In the genomic region with DNA sequence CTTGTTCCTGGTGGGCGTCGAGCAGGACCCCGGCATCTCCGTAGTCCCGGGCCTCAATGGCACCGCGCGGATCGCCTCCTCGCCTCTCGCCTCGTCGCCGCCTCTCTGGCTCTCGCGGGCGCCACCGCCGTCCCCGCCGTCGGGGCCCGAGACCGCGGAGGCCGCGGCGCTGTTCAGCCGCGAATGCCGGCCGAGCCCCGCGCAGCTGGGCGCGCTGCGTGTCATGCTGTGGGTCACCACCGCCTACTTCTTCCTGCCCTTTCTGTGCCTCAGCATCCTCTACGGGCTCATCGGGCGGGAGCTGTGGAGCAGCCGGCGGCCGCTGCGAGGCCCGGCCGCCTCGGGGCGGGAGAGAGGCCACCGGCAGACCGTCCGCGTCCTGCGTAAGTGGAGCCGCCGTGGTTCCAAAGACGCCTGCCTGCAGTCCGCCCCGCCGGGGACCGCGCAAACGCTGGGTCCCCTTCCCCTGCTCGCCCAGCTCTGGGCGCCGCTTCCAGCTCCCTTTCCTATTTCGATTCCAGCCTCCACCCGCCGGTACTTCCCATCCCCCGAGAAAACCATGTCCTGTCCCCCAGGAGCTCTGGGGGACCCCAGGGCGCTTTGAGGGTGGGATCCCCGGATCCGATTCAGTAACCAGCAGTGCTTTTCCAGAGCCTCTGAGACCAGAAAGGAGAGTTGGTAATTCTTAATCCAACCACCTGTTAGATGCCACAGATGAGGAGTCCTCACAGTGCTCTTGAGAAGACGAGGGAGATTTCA, we compare ENCODE assay signal across 9 cellular contexts. TPM values are rescaled to one million over a fixed set of nuclear protein-coding genes. Genes with fewer than 3 reads are reported as not detected.
A peak's percentile ranks its signal among the peaks of the same experiment; 100 is the strongest.
DNase-seq lines count a peak whose midpoint lies in the region; ATAC-seq and TF ChIP-seq lines count a peak whose summit lies in the region.
"Had no signal": no experiment of that assay in that cellular context is flagged by ENCODE, and none has a peak within 500 bp of the region (broad histone marks: within the 10 kb centered on the region; RNA-seq: fewer than 3 reads in every experiment).

No MANE protein-coding gene starts in this region.

- H3K27ac Mint-ChIP-seq in CD14-positive monocyte (no peak overlapping the region), neural crest cell (ENCODE audit: unreplicated experiment) (no peak overlapping the region)

- peaks cover 35 to 49% (median 40%) of the 10 kb centered on the region in 3 donors for H3K27me3 Mint-ChIP-seq in CD14-positive monocyte (ENCODE audit: low read depth in 3 of 3)
- peaks cover 86% of the 10 kb centered on the region for H3K27me3 Mint-ChIP-seq in neural crest cell (ENCODE audit: low read depth)

- H3K4me3 Mint-ChIP-seq in CD14-positive monocyte (peak overlapping the region; percentile 74 to 85), neural crest cell (peak overlapping the region; percentile 21)

- H3K9me3 ChIP-seq in HUES48 (ENCODE audit: control insufficient read depth, insufficient read depth, low read length), result no peaks in the 10 kb centered on the region
- no peaks in the 10 kb centered on the region for H3K9me3 ChIP-seq in duodenal mucosa (ENCODE audit: control insufficient read depth in 1 of 2, low read length in 2 of 2)

- ATAC-seq in sciatic nerve (no peak), HG02571 (IDR thresholded peaks at IDR 0.05; ENCODE audit: unreplicated experiment) (no peak)

- H3K9me3 Mint-ChIP-seq in CD14-positive monocyte (peaks cover 0 to 25% (median 13%) of the 10 kb centered on the region in 7 donors), neural crest cell (no peaks in the 10 kb centered on the region)

- H3K27ac ChIP-seq in HUES48 (ENCODE audit: low read depth, low read length), result no peak overlapping the region
- no peak overlapping the region for H3K27ac ChIP-seq in duodenal mucosa (ENCODE audit: low read depth, low read length)

- H3K27me3 ChIP-seq in HUES48 (ENCODE audit: control insufficient read depth, insufficient read depth, low read length) (peaks cover 96% of the 10 kb centered on the region), duodenal mucosa (ENCODE audit: control insufficient read depth in 1 of 2, insufficient read depth in 2 of 2, low read length in 2 of 2) (peaks cover 51 to 52% of the 10 kb centered on the region in 2 donors)

- H3K4me1 Mint-ChIP-seq in CD14-positive monocyte (peaks cover 43% of the 10 kb centered on the region), neural crest cell (peaks cover 19% of the 10 kb centered on the region)

- H3K36me3 ChIP-seq in HUES48 (ENCODE audit: control insufficient read depth, insufficient read depth, low read length) (no peaks in the 10 kb centered on the region), duodenal mucosa (ENCODE audit: control insufficient read depth in 1 of 2, insufficient read depth in 2 of 2, low read length in 2 of 2) (no peaks in the 10 kb centered on the region)

- H3K9ac ChIP-seq in HUES48 (ENCODE audit: low read depth, low read length) (no peak overlapping the region), duodenal mucosa (ENCODE audit: low read depth in 1 of 2, low read length in 2 of 2) (no peak overlapping the region)

- H3K36me3 Mint-ChIP-seq in CD14-positive monocyte (peaks cover 15 to 17% of the 10 kb centered on the region in 2 donors), neural crest cell (ENCODE audit: low read depth) (peaks cover 6% of the 10 kb centered on the region)

- peaks cover 10% of the 10 kb centered on the region for H3K4me1 ChIP-seq in HUES48 (ENCODE audit: control insufficient read depth, insufficient read depth, low read length)
- peaks cover 0 to 4% of the 10 kb centered on the region in 2 donors for H3K4me1 ChIP-seq in duodenal mucosa (ENCODE audit: control insufficient read depth in 1 of 2, insufficient read depth in 2 of 2, low read length in 2 of 2)

- no peak for TF ChIP-seq CTCF in CD14-positive monocyte (IDR thresholded peaks at IDR 0.05)
- no peak for TF ChIP-seq CTCF in neural crest cell (conservative IDR thresholded peaks at IDR 0.05)

- intact Hi-C loops in CD14-positive monocyte (cut with micrococcal nuclease), result loop anchor here in 1 of 2 donors (10.0 kb wide), 1 partner anchor 64 kb away; no protein-coding TSS in a partner anchor
- intact Hi-C loops in sciatic nerve (cut with DNase I), result no loop called here

- H3K4me3 ChIP-seq in HUES48 (ENCODE audit: low read depth, low read length), result peak overlapping the region; percentile 55
- peak overlapping the region; percentile 50 to 60 for H3K4me3 ChIP-seq in duodenal mucosa (ENCODE audit: low read depth in 1 of 2, low read length in 2 of 2)

- DNase-seq in CD14-positive monocyte (ENCODE audit: low spot score) (no peak), neural crest cell (ENCODE audit: low read depth, low spot score) (no peak), sciatic nerve (ENCODE audit: low spot score) (no peak), NCI-H2107 (lab: John Stamatoyannopoulos, UW) (no peak), medulla oblongata (ENCODE audit: extremely low spot score) (no peak)

RNA-seq across cellular contexts. Expression of a gene that starts 0.9 kb away (rescaled TPM):
- polyA plus RNA-seq in CD14-positive monocyte, result not detected
- total RNA-seq in neural crest cell (not detected in 2 replicates), sciatic nerve (not detected)
- total RNA-seq: T-helper 2 cell treated with Interferon-gamma antibody and Interleukin-4, amounts not matched to agents 100 ng/mL and 5 ng/mL, for 36 hours had no signal

RNA-seq across cellular contexts. Expression of a gene that starts 26.7 kb away (rescaled TPM):
- 1 to 10 TPM; 5.2 to 6.4 TPM for polyA plus RNA-seq in CD14-positive monocyte
- total RNA-seq in neural crest cell, result 13.9 and 15.6 TPM in 2 replicates
- total RNA-seq in sciatic nerve, result 17.7 TPM
